Comparison of ENCODE assay signal across 12 cellular contexts in the genomic region with DNA sequence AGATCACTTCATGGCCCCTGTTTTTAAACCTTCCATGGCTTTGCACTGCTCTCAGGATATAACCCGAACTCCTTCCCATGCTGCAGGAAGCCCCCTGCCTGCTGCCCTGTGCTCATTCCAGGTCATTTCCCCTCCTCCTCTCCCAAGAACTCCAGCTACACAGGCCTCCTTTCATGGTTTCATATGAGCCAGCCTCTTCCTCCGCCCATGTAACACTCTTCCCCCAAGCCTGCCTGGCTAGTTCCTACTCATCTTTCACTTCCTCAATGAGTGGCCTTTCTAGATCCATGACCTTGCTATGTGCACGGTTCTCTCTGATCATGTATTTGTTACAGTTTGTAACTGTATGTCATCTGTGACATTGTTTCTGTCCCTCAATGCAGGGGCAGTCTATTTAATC. TPM values are rescaled to one million over a fixed set of nuclear protein-coding genes. Genes with fewer than 3 reads are reported as not detected.
DNase-seq lines count a peak whose midpoint lies in the region; ATAC-seq, FAIRE-seq and TF ChIP-seq lines count a peak whose summit lies in the region.
"Had no signal": no experiment of that assay in that cellular context is flagged by ENCODE, and none has a peak within 500 bp of the region (broad histone marks: within the 10 kb centered on the region; RNA-seq: fewer than 3 reads in every experiment).

No MANE protein-coding gene starts in this region.

- peaks cover 45% of the 10 kb centered on the region for H3K4me1 ChIP-seq in MM.1S (ENCODE audit: low read length)
- H3K4me1 ChIP-seq: colonic mucosa, thyroid gland had no signal

- peak overlapping the region; percentile 54 for H2AFZ ChIP-seq in MM.1S (ENCODE audit: low read length)

- no peaks in the 10 kb centered on the region for H4K20me1 ChIP-seq in MM.1S (ENCODE audit: insufficient read depth, low read length)

- H3K27me3 ChIP-seq in MM.1S (replicated peaks; ENCODE audit: insufficient read depth, low read length): no peaks in the 10 kb centered on the region
- H3K27me3 ChIP-seq: colonic mucosa, thyroid gland had no signal

- FAIRE-seq in RCC 7860 (lab: Jason Lieb, UNC): no peak

- peaks cover 5% of the 10 kb centered on the region for H3K79me2 ChIP-seq in MM.1S (ENCODE audit: low read length)

- H3K36me3 ChIP-seq in MM.1S (replicated peaks; ENCODE audit: insufficient read depth, low read length): no peaks in the 10 kb centered on the region
- H3K36me3 ChIP-seq: colonic mucosa, thyroid gland had no signal

- peaks cover 24% of the 10 kb centered on the region for H3F3A ChIP-seq in MM.1S (ENCODE audit: insufficient read depth, low read length)

- H3K9ac ChIP-seq in MM.1S (ENCODE audit: low read length): no peak overlapping the region

- H3K4me3 ChIP-seq in MM.1S (ENCODE audit: low read length): no peak overlapping the region
- H3K4me3 ChIP-seq: colonic mucosa, thyroid gland had no signal

- DNase-seq in MM.1S: peak; percentile 45
- DNase-seq in left kidney (ENCODE audit: low read depth, low spot score): peak; percentile 66
- no peak for DNase-seq in NCI-H774 (lab: John Stamatoyannopoulos, UW)
- no peak for DNase-seq in DMS153 (lab: John Stamatoyannopoulos, UW)
- DNase-seq in ureter (ENCODE audit: low spot score): no peak
- DNase-seq in RCC 7860 (ENCODE audit: low spot score): no peak
- DNase-seq: colonic mucosa, thyroid gland had no signal

- H3K27ac ChIP-seq in MM.1S (ENCODE audit: low read length): peak overlapping the region; percentile 39; the same call in 1 of the 2 replicates
- H3K27ac ChIP-seq: colonic mucosa, thyroid gland had no signal

- no peak for TF ChIP-seq CTCF in MM.1S (IDR thresholded peaks at IDR 0.05; ENCODE audit: low read length)

- peak; percentile 43 for ATAC-seq in GM18519 (IDR thresholded peaks at IDR 0.05; ENCODE audit: low FRiP score, unreplicated experiment)
- peak; percentile 49 for ATAC-seq in GM21786 (IDR thresholded peaks at IDR 0.05; ENCODE audit: unreplicated experiment)

- no peaks in the 10 kb centered on the region for H3K9me2 ChIP-seq in MM.1S (replicated peaks; ENCODE audit: insufficient read depth, low read length)

- H3K4me2 ChIP-seq in MM.1S (ENCODE audit: low read depth, low read length): peak overlapping the region; percentile 32; the same call in 1 of the 2 replicates

- H3K9me3 ChIP-seq in MM.1S (replicated peaks; ENCODE audit: insufficient read depth, low read length): no peaks in the 10 kb centered on the region
- H3K9me3 ChIP-seq: colonic mucosa, thyroid gland had no signal

RNA-seq across cellular contexts. Expression of a gene that starts 3.1 kb away (rescaled TPM):
- total RNA-seq in ureter: 3.8 TPM
- total RNA-seq: myocyte had no signal

RNA-seq across cellular contexts. Expression of a gene that starts 42.2 kb away (rescaled TPM):
- 77.7 TPM for total RNA-seq in ureter

RNA-seq across cellular contexts. Expression of a gene that starts 59.8 kb away (rescaled TPM):
- total RNA-seq in ureter: not detected
- total RNA-seq: colonic mucosa; myocyte; T-helper 1 cell treated with Interleukin-12 subunit alpha and Interleukin-12 subunit beta and Interleukin-4 antibody, amounts not matched to agents 30 ng/mL and 1 ng/mL, for 36 hours; thyroid gland had no signal

Comparison
In these comparisons a context has a peak if more than half of its experiments do, and no peak if none do; other contexts are left out.
1. DNase-seq: peak in MM.1S (single experiment) and left kidney (single experiment); none in NCI-H774 (single experiment), DMS153 (single experiment), ureter (single experiment) and RCC 7860 (single experiment).